ENCODE assay signal across 8 cellular contexts in genomic region chr10:119254355-119254754, GRCh38. TPM values are rescaled to one million over a fixed set of nuclear protein-coding genes. Genes with fewer than 3 reads are reported as not detected.
DNase-seq lines count a peak whose midpoint lies in the region; ATAC-seq and TF ChIP-seq lines count a peak whose summit lies in the region.

No MANE protein-coding gene starts in this region.

- no peaks in the 10 kb centered on the region for H3K36me3 ChIP-seq in endodermal cell (ENCODE audit: control insufficient read depth, insufficient read depth, low read length)
- H3K36me3 ChIP-seq in tibial artery: no peaks in the 10 kb centered on the region

- no peak for DNase-seq in activated CD8-positive, alpha-beta memory T cell treated with anti-CD3 and anti-CD28 coated beads, Interleukin-2, amount 10 ng/mL, durations not matched to agents 7 days and 5 days
- no peak for DNase-seq in activated CD8-positive, alpha-beta memory T cell treated with anti-CD3 and anti-CD28 coated beads, Interleukin-2, amount 50 U/mL, for 48 hours
- DNase-seq in endodermal cell (no peak), naive B cell (no peak), tibial artery (no peak), NCI-H1105 (lab: John Stamatoyannopoulos, UW) (no peak)

- 87 to 94% methylated on average over 2 to 3 of the region's 3 CpGs for WGBS in endodermal cell (ENCODE audit: insufficient coverage in 1 of 2, insufficient read length in 1 of 2), 2 experiments

- no peak overlapping the region for H3K4me3 Mint-ChIP-seq in activated CD8-positive, alpha-beta memory T cell treated with anti-CD3 and anti-CD28 coated beads, Interleukin-2, amount 10 ng/mL, durations not matched to agents 7 days and 5 days
- no peak overlapping the region for H3K4me3 Mint-ChIP-seq in endodermal cell
- no peak overlapping the region for H3K4me3 Mint-ChIP-seq in naive B cell

- intact Hi-C loops in tibial artery (cut with DNase I; ENCODE audit: low total_unique reads): loop anchor here (5.0 kb wide), 1 partner anchor 42 kb away; no protein-coding TSS in a partner anchor

- H3K9me3 ChIP-seq in endodermal cell (ENCODE audit: control insufficient read depth, low read length) (peaks cover 7% of the 10 kb centered on the region), tibial artery (no peaks in the 10 kb centered on the region)

- H3K9ac ChIP-seq in endodermal cell (ENCODE audit: extremely low read depth, low read length, poor library complexity, severe bottlenecking): no peak overlapping the region

- H3K27me3 ChIP-seq in endodermal cell (ENCODE audit: control insufficient read depth, insufficient read depth, low read length, poor library complexity, severe bottlenecking): no peaks in the 10 kb centered on the region
- H3K27me3 ChIP-seq in tibial artery: no peaks in the 10 kb centered on the region

- CTCF ChIA-PET in activated CD8-positive, alpha-beta memory T cell treated with anti-CD3 and anti-CD28 coated beads, Interleukin-2, amount 10 ng/mL, durations not matched to agents 7 days and 5 days (lab: Charles Lee): interaction anchor here (0.9 kb wide), 1 partner anchor 35 kb away, joined by 3 read pairs; no protein-coding TSS in a partner anchor

- H3K4me3 ChIP-seq in endodermal cell (ENCODE audit: low read length) (no peak overlapping the region), tibial artery (no peak overlapping the region)

- no peaks in the 10 kb centered on the region for H3K36me3 Mint-ChIP-seq in activated CD8-positive, alpha-beta memory T cell treated with anti-CD3 and anti-CD28 coated beads, Interleukin-2, amount 10 ng/mL, durations not matched to agents 7 days and 5 days
- no peaks in the 10 kb centered on the region for H3K36me3 Mint-ChIP-seq in endodermal cell (ENCODE audit: low read depth)
- peaks cover 0 to 6% of the 10 kb centered on the region in 2 donors for H3K36me3 Mint-ChIP-seq in naive B cell

- ATAC-seq in activated CD8-positive, alpha-beta memory T cell treated with anti-CD3 and anti-CD28 coated beads, Interleukin-2, amount 10 ng/mL, durations not matched to agents 7 days and 5 days: no peak
- ATAC-seq in naive B cell (ENCODE audit: low read depth in 2 of 2) (no peak), HG02763 (IDR thresholded peaks at IDR 0.05; ENCODE audit: unreplicated experiment) (no peak), GM21576 (IDR thresholded peaks at IDR 0.05; ENCODE audit: unreplicated experiment) (no peak)

- H3K9me3 Mint-ChIP-seq in activated CD8-positive, alpha-beta memory T cell treated with anti-CD3 and anti-CD28 coated beads, Interleukin-2, amount 10 ng/mL, durations not matched to agents 7 days and 5 days (ENCODE audit: low read depth): no peaks in the 10 kb centered on the region
- H3K9me3 Mint-ChIP-seq in endodermal cell (peaks cover 4% of the 10 kb centered on the region), naive B cell (peaks cover 0 to 1% (median 0%) of the 10 kb centered on the region in 7 donors)

- H3K4me1 Mint-ChIP-seq in activated CD8-positive, alpha-beta memory T cell treated with anti-CD3 and anti-CD28 coated beads, Interleukin-2, amount 10 ng/mL, durations not matched to agents 7 days and 5 days: peaks cover 19% of the 10 kb centered on the region
- H3K4me1 Mint-ChIP-seq in endodermal cell: peaks cover 37% of the 10 kb centered on the region
- peaks cover 30 to 46% (median 43%) of the 10 kb centered on the region in 3 donors for H3K4me1 Mint-ChIP-seq in naive B cell

- H3K27me3 Mint-ChIP-seq in activated CD8-positive, alpha-beta memory T cell treated with anti-CD3 and anti-CD28 coated beads, Interleukin-2, amount 10 ng/mL, durations not matched to agents 7 days and 5 days: no peaks in the 10 kb centered on the region
- H3K27me3 Mint-ChIP-seq in endodermal cell (ENCODE audit: insufficient read depth) (peaks cover 3% of the 10 kb centered on the region), naive B cell (no peaks in the 10 kb centered on the region)

- TF ChIP-seq CTCF in endodermal cell (conservative IDR thresholded peaks at IDR 0.05) (no peak), tibial artery (IDR thresholded peaks at IDR 0.05) (no peak)

- H3K27ac ChIP-seq in endodermal cell (ENCODE audit: low read depth, low read length) (no peak overlapping the region), tibial artery (peak overlapping the region; percentile 85)

- H3K4me1 ChIP-seq in endodermal cell (ENCODE audit: control insufficient read depth, insufficient read depth, low read length) (no peaks in the 10 kb centered on the region), tibial artery (peaks cover 0 to 74% (median 55%) of the 10 kb centered on the region in 4 donors)

- peak overlapping the region; percentile 52 for H3K27ac Mint-ChIP-seq in activated CD8-positive, alpha-beta memory T cell treated with anti-CD3 and anti-CD28 coated beads, Interleukin-2, amount 10 ng/mL, durations not matched to agents 7 days and 5 days
- H3K27ac Mint-ChIP-seq in endodermal cell (peak overlapping the region; percentile 7), naive B cell (peak overlapping the region in 5 of 6 donors; percentile 18 to 83 (median 68))

RNA-seq across cellular contexts. Expression of gene GRK5, which starts 47.0 kb away (rescaled TPM):
- 10 to 100 TPM; 23.2 to 29.5 TPM for total RNA-seq in activated CD8-positive, alpha-beta memory T cell treated with anti-CD3 and anti-CD28 coated beads, Interleukin-2, amount 10 ng/mL, durations not matched to agents 7 days and 5 days
- total RNA-seq in endodermal cell: 10 to 100 TPM in 1 of 2 donors, 1 to 10 TPM in 1; 9.1 to 11.9 TPM
- 6.1 TPM for polyA plus RNA-seq in endodermal cell (2013, experiment 1 of 2)
- 4.6 TPM for polyA plus RNA-seq in endodermal cell (2013, experiment 2 of 2)
- polyA plus RNA-seq in naive B cell (ENCODE audit: low read depth in 6 of 6): 10 to 100 TPM in 4 of 6 donors, 1 to 10 TPM in 2; 7.2 to 24.6 (median 13.7) TPM

Comparison
In these comparisons a context has a peak if more than half of its experiments do, and no peak if none do; other contexts are left out.
1. H3K27ac Mint-ChIP-seq: peak in every context shown above with its lines; median percentile 68 in naive B cell; 52 in activated CD8-positive, alpha-beta memory T cell treated with anti-CD3 and anti-CD28 coated beads, Interleukin-2, amount 10 ng/mL, durations not matched to agents 7 days and 5 days; 7 in endodermal cell.